8 cellular contexts compared by ENCODE assay signal in the genomic region with DNA sequence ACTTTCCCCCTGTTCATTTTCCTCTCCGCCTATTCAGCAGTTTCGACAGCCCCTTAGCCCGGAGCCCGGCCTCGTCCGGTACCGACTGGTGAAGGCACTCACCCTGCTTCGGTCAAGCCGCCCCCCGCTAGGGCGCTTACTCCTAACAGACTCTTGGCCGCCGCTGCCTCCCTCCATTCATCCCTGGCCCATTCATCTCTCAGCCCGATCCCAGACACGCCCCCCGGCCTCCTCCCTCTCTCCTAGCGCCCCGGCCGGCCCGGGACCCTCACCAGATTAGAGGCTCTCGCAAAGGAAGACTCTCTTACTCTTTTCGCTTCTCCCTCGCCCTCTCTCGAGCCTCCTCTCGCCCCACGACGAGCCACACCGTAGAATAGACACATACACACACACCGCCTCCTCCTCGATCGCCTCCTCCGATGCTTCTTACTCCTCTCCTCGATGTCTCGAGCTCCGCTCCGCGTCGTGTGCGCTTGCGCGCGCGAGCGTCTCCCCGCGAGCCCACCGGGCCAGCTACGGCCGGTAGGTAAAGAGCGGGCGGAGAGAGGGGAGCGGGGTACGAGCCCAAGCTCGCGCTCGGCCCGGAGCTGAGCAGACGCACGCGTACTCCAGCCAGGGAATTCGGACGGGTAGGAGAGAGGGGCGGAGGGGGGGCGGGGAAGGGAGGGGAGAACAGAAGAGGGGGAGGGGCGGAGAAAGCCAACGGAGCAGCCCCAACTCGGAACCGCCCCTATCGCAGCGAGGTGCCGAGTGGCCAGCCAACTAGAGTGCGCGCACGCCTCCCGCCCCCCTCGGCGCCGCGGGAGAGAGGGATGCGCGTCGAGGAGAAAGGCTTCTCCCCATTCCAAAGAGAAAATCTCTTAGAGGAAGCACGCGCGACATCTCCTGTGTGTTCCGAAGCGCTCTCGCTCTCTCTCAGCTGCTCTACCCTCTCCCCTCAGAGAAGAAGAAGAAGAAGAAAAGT. TPM values are rescaled to one million over a fixed set of nuclear protein-coding genes. Genes with fewer than 3 reads are reported as not detected.
DNase-seq lines count a peak whose midpoint lies in the region; ATAC-seq lines count a peak whose summit lies in the region.

A gene (minus strand): TSS at position 633 of the 964 bp plus-strand sequence.

- peak within 1 kb of the TSS; percentile 87 for H3K4me3 Mint-ChIP-seq in activated CD4-positive, alpha-beta T cell treated with anti-CD3 and anti-CD28 coated beads, Interleukin-2, amount 10 ng/mL, durations not matched to agents 24 days and 14 days
- H3K4me3 Mint-ChIP-seq in dendritic cell treated with granulocyte-macrophage colony-stimulating factor and Interleukin-4, amounts not matched to agents 40 ng/mL and 50 ng/mL, for 4 days = peak within 1 kb of the TSS; percentile 68

- peak within 1 kb of the TSS; percentile 71 for H3K27ac Mint-ChIP-seq in activated CD4-positive, alpha-beta T cell treated with anti-CD3 and anti-CD28 coated beads, Interleukin-2, amount 10 ng/mL, durations not matched to agents 24 days and 14 days
- no peak within 1 kb of the TSS for H3K27ac Mint-ChIP-seq in dendritic cell treated with granulocyte-macrophage colony-stimulating factor and Interleukin-4, amounts not matched to agents 40 ng/mL and 50 ng/mL, for 4 days

- ATAC-seq in HG03354 (IDR thresholded peaks at IDR 0.05; ENCODE audit: poor library complexity, severe bottlenecking, unreplicated experiment) = no peak
- ATAC-seq in GM21737 (IDR thresholded peaks at IDR 0.05; ENCODE audit: unreplicated experiment) = no peak

- H3K36me3 Mint-ChIP-seq in activated CD4-positive, alpha-beta T cell treated with anti-CD3 and anti-CD28 coated beads, Interleukin-2, amount 10 ng/mL, durations not matched to agents 24 days and 14 days (ENCODE audit: low read depth) = no peaks in the 10 kb centered on the region
- H3K36me3 Mint-ChIP-seq in dendritic cell treated with granulocyte-macrophage colony-stimulating factor and Interleukin-4, amounts not matched to agents 40 ng/mL and 50 ng/mL, for 4 days (ENCODE audit: low read depth) = no peaks in the 10 kb centered on the region

- H3K27me3 Mint-ChIP-seq in activated CD4-positive, alpha-beta T cell treated with anti-CD3 and anti-CD28 coated beads, Interleukin-2, amount 10 ng/mL, durations not matched to agents 24 days and 14 days = peaks cover 35% of the 10 kb centered on the region
- H3K27me3 Mint-ChIP-seq in dendritic cell treated with granulocyte-macrophage colony-stimulating factor and Interleukin-4, amounts not matched to agents 40 ng/mL and 50 ng/mL, for 4 days = peaks cover 42% of the 10 kb centered on the region

- peaks cover 4% of the 10 kb centered on the region for H3K9me3 Mint-ChIP-seq in activated CD4-positive, alpha-beta T cell treated with anti-CD3 and anti-CD28 coated beads, Interleukin-2, amount 10 ng/mL, durations not matched to agents 24 days and 14 days
- no peaks in the 10 kb centered on the region for H3K9me3 Mint-ChIP-seq in dendritic cell treated with granulocyte-macrophage colony-stimulating factor and Interleukin-4, amounts not matched to agents 40 ng/mL and 50 ng/mL, for 4 days

- DNase-seq in DMS53 (lab: John Stamatoyannopoulos, UW) (peak; percentile 96), NCI-H2081 treated with DMSO at 0.1 percent for 48 hours (lab: John Stamatoyannopoulos, UW) (peak; percentile 23), kidney glomerular epithelial cell (lab: John Stamatoyannopoulos, UW) (peak; percentile 28), smooth muscle cell of the brain vasculature (ENCODE audit: low read depth, low spot score) (peak; percentile 32)
- peak; percentile 69 for DNase-seq in activated CD4-positive, alpha-beta T cell treated with anti-CD3 and anti-CD28 coated beads, Interleukin-2, amount 10 ng/mL, durations not matched to agents 24 days and 14 days

- intact Hi-C loops in activated CD4-positive, alpha-beta T cell treated with anti-CD3 and anti-CD28 coated beads, Interleukin-2, amount 10 ng/mL, durations not matched to agents 24 days and 14 days (cut with micrococcal nuclease) = no loop called here
- intact Hi-C loops in dendritic cell treated with granulocyte-macrophage colony-stimulating factor and Interleukin-4, amounts not matched to agents 40 ng/mL and 50 ng/mL, for 4 days (cut with micrococcal nuclease) = no loop called here

- H3K4me1 Mint-ChIP-seq in activated CD4-positive, alpha-beta T cell treated with anti-CD3 and anti-CD28 coated beads, Interleukin-2, amount 10 ng/mL, durations not matched to agents 24 days and 14 days = peaks cover 13% of the 10 kb centered on the region
- peaks cover 17% of the 10 kb centered on the region for H3K4me1 Mint-ChIP-seq in dendritic cell treated with granulocyte-macrophage colony-stimulating factor and Interleukin-4, amounts not matched to agents 40 ng/mL and 50 ng/mL, for 4 days (ENCODE audit: low read depth)

RNA-seq across cellular contexts. Expression of the gene that starts here (rescaled TPM):
- total RNA-seq in activated CD4-positive, alpha-beta T cell treated with anti-CD3 and anti-CD28 coated beads, Interleukin-2, amount 10 ng/mL, durations not matched to agents 24 days and 14 days = 0.07 and 0.12 TPM in 2 replicates

Comparison
In these comparisons a context has a peak if more than half of its experiments do, and no peak if none do; other contexts are left out.
1. Peak in DNase-seq in activated CD4-positive, alpha-beta T cell treated with anti-CD3 and anti-CD28 coated beads, Interleukin-2, amount 10 ng/mL, durations not matched to agents 24 days and 14 days; RNA of the gene not detected or under 1 TPM.
2. DNase-seq: peak in every context shown above with its lines; median percentile 96 in DMS53; 69 in activated CD4-positive, alpha-beta T cell treated with anti-CD3 and anti-CD28 coated beads, Interleukin-2, amount 10 ng/mL, durations not matched to agents 24 days and 14 days; 32 in smooth muscle cell of the brain vasculature; 28 in kidney glomerular epithelial cell; 23 in NCI-H2081 treated with DMSO at 0.1 percent for 48 hours.